2 cellular contexts compared by ENCODE assay signal in the genomic region with DNA sequence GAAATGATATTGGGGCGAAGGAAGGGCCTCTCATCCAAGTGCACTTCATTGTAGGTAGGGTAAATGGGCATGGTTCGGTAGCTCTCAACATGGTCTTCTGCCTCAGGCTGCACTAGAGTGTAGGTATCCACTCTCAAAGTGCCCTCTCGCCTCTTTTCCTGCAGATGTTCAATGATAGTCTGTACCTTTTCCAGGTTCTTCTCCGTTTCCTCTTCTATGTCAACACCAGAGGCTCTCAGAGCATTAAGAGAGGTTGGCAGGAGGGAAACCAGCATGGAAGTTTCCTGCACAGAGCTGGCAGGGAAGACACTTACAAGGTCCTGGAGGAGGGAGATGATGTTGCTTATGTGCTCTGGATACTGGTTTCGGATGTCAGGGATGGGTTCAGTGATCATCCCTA.
TF ChIP-seq lines count a peak whose summit lies in the region.

No MANE protein-coding gene starts in this region.

TF ChIP-seq in IMR-90, 13 proteins besides CTCF, POLR2A, EP300 and RAD21:
- no peak for TF ChIP-seq MAZ (IDR thresholded peaks at IDR 0.05; ENCODE audit: borderline replicate concordance, low read depth, low read length)

TF ChIP-seq in GM12878, 131 proteins besides CTCF, POLR2A, EP300 and RAD21:
- TF ChIP-seq, protein P1, sequence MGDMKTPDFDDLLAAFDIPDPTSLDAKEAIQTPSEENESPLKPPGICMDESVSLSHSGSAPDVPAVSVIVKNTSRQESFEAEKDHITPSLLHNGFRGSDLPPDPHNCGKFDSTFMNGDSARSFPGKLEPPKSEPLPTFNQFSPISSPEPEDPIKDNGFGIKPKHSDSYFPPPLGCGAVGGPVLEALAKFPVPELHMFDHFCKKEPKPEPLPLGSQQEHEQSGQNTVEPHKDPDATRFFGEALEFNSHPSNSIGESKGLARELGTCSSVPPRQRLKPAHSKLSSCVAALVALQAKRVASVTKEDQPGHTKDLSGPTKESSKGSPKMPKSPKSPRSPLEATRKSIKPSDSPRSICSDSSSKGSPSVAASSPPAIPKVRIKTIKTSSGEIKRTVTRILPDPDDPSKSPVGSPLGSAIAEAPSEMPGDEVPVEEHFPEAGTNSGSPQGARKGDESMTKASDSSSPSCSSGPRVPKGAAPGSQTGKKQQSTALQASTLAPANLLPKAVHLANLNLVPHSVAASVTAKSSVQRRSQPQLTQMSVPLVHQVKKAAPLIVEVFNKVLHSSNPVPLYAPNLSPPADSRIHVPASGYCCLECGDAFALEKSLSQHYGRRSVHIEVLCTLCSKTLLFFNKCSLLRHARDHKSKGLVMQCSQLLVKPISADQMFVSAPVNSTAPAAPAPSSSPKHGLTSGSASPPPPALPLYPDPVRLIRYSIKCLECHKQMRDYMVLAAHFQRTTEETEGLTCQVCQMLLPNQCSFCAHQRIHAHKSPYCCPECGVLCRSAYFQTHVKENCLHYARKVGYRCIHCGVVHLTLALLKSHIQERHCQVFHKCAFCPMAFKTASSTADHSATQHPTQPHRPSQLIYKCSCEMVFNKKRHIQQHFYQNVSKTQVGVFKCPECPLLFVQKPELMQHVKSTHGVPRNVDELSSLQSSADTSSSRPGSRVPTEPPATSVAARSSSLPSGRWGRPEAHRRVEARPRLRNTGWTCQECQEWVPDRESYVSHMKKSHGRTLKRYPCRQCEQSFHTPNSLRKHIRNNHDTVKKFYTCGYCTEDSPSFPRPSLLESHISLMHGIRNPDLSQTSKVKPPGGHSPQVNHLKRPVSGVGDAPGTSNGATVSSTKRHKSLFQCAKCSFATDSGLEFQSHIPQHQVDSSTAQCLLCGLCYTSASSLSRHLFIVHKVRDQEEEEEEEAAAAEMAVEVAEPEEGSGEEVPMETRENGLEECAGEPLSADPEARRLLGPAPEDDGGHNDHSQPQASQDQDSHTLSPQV (IDR thresholded peaks at IDR 0.05) = no peak
- TF ChIP-seq KDM1A (IDR thresholded peaks at IDR 0.05; ENCODE audit: borderline replicate concordance) (no peak), CBX3 (IDR thresholded peaks at IDR 0.05; ENCODE audit: borderline replicate concordance, low read depth) (no peak), NFYA (IDR thresholded peaks at IDR 0.05; ENCODE audit: borderline replicate concordance, low read depth, low read length) (no peak), KAT2A (conservative IDR thresholded peaks at IDR 0.05; ENCODE audit: control insufficient read depth, low read depth, low read length) (no peak), HCFC1 (IDR thresholded peaks at IDR 0.05; ENCODE audit: low read length) (no peak), POU2F2 (IDR thresholded peaks at IDR 0.05; ENCODE audit: borderline replicate concordance, low read depth, low read length) (no peak), EED (IDR thresholded peaks at IDR 0.05; ENCODE audit: low read depth) (no peak), MEF2B (IDR thresholded peaks at IDR 0.05; ENCODE audit: partially characterized antibody, poor library complexity, severe bottlenecking) (no peak), ZNF384 (IDR thresholded peaks at IDR 0.05; ENCODE audit: borderline replicate concordance, low read depth, low read length) (no peak), SMAD5 (IDR thresholded peaks at IDR 0.05; ENCODE audit: low read depth) (no peak)
- TF ChIP-seq, protein P2, sequence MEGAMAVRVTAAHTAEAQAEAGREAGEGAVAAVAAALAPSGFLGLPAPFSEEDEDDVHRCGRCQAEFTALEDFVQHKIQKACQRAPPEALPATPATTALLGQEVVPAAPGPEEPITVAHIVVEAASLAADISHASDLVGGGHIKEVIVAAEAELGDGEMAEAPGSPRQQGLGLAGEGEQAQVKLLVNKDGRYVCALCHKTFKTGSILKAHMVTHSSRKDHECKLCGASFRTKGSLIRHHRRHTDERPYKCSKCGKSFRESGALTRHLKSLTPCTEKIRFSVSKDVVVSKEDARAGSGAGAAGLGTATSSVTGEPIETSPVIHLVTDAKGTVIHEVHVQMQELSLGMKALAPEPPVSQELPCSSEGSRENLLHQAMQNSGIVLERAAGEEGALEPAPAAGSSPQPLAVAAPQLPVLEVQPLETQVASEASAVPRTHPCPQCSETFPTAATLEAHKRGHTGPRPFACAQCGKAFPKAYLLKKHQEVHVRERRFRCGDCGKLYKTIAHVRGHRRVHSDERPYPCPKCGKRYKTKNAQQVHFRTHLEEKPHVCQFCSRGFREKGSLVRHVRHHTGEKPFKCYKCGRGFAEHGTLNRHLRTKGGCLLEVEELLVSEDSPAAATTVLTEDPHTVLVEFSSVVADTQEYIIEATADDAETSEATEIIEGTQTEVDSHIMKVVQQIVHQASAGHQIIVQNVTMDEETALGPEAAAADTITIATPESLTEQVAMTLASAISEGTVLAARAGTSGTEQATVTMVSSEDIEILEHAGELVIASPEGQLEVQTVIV (IDR thresholded peaks at IDR 0.05; ENCODE audit: borderline replicate concordance, partially characterized antibody) = no peak
- TF ChIP-seq, protein P3, sequence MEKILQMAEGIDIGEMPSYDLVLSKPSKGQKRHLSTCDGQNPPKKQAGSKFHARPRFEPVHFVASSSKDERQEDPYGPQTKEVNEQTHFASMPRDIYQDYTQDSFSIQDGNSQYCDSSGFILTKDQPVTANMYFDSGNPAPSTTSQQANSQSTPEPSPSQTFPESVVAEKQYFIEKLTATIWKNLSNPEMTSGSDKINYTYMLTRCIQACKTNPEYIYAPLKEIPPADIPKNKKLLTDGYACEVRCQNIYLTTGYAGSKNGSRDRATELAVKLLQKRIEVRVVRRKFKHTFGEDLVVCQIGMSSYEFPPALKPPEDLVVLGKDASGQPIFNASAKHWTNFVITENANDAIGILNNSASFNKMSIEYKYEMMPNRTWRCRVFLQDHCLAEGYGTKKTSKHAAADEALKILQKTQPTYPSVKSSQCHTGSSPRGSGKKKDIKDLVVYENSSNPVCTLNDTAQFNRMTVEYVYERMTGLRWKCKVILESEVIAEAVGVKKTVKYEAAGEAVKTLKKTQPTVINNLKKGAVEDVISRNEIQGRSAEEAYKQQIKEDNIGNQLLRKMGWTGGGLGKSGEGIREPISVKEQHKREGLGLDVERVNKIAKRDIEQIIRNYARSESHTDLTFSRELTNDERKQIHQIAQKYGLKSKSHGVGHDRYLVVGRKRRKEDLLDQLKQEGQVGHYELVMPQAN (conservative IDR thresholded peaks at IDR 0.05) = no peak
- TF ChIP-seq, protein P4, sequence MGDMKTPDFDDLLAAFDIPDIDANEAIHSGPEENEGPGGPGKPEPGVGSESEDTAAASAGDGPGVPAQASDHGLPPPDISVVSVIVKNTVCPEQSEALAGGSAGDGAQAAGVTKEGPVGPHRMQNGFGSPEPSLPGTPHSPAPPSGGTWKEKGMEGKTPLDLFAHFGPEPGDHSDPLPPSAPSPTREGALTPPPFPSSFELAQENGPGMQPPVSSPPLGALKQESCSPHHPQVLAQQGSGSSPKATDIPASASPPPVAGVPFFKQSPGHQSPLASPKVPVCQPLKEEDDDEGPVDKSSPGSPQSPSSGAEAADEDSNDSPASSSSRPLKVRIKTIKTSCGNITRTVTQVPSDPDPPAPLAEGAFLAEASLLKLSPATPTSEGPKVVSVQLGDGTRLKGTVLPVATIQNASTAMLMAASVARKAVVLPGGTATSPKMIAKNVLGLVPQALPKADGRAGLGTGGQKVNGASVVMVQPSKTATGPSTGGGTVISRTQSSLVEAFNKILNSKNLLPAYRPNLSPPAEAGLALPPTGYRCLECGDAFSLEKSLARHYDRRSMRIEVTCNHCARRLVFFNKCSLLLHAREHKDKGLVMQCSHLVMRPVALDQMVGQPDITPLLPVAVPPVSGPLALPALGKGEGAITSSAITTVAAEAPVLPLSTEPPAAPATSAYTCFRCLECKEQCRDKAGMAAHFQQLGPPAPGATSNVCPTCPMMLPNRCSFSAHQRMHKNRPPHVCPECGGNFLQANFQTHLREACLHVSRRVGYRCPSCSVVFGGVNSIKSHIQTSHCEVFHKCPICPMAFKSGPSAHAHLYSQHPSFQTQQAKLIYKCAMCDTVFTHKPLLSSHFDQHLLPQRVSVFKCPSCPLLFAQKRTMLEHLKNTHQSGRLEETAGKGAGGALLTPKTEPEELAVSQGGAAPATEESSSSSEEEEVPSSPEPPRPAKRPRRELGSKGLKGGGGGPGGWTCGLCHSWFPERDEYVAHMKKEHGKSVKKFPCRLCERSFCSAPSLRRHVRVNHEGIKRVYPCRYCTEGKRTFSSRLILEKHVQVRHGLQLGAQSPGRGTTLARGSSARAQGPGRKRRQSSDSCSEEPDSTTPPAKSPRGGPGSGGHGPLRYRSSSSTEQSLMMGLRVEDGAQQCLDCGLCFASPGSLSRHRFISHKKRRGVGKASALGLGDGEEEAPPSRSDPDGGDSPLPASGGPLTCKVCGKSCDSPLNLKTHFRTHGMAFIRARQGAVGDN (IDR thresholded peaks at IDR 0.05) = no peak
